In genomic region chr5:73446631-73447233, GRCh38 we compare ENCODE assay signal across 8 cellular contexts. TPM values are rescaled to one million over a fixed set of nuclear protein-coding genes. Genes with fewer than 3 reads are reported as not detected.
DNase-seq lines count a peak whose midpoint lies in the region; ATAC-seq, FAIRE-seq and TF ChIP-seq lines count a peak whose summit lies in the region.

No MANE protein-coding gene starts in this region.

- peaks cover 5 to 41% of the 10 kb centered on the region in 2 experiments; a peak in 3 of 5 replicates for H3K4me1 ChIP-seq in K562 (replicated peaks in 1 of 2; ENCODE audit: control insufficient read depth in 2 of 2, insufficient read depth in 2 of 2, low read length in 2 of 2)
- peaks cover 0 to 33% (median 28%) of the 10 kb centered on the region in 4 donors for H3K4me1 ChIP-seq in sigmoid colon

- WGBS in K562 (ENCODE audit: insufficient coverage, low coverage, missing lambda C conversion rate), result 1% methylated on average over 65 of the region's 66 CpGs
- WGBS in sigmoid colon, 2 donors, result 2 to 4% methylated on average over 66 of the region's 66 CpGs

- peak; percentile 57 for DNase-seq in COLO668 (lab: John Stamatoyannopoulos, UW; ENCODE audit: unreplicated experiment)
- DNase-seq in K562 (ENCODE audit: extremely low read depth in 1 of 4, low spot score in 3 of 4), result peak in 1 of 4 experiments; percentile 25
- DNase-seq in naive B cell, result no peak
- DNase-seq in GDM1 (lab: John Stamatoyannopoulos, UW), result no peak
- no peak for DNase-seq in sigmoid colon
- DNase-seq in activated effector memory CD4-positive, alpha-beta T cell treated with anti-CD3 and anti-CD28 coated beads, Interleukin-2, amount 50 U/mL, for 16 hours, result no peak

- H3K9me3 Mint-ChIP-seq in IgD-negative memory B cell (peaks cover 0 to 14% (median 4%) of the 10 kb centered on the region in 3 donors), naive B cell (peaks cover 0 to 54% (median 26%) of the 10 kb centered on the region in 7 donors)

- peak overlapping the region; percentile 23 for H3K4me3 ChIP-seq in K562
- no peak overlapping the region for H3K4me3 ChIP-seq in sigmoid colon

- H4K20me1 ChIP-seq in K562 (replicated peaks; ENCODE audit: control insufficient read depth, insufficient read depth, low read length), result peaks cover 8% of the 10 kb centered on the region; the same call in 1 of the 2 replicates

- CTCF ChIA-PET in K562 (lab: Yijun Ruan, JAX; ENCODE audit: low intra/inter-chr PET ratio), result no interaction called here

- H3K79me2 ChIP-seq in K562 (ENCODE audit: control insufficient read depth, insufficient read depth, low read length), result no peaks in the 10 kb centered on the region

- ATAC-seq in K562 (0 out of 3 replicates have a peak, but pooled peaks have one; percentile 3), naive B cell (ENCODE audit: low read depth in 2 of 2) (no peak), HG02763 (IDR thresholded peaks at IDR 0.05; ENCODE audit: unreplicated experiment) (no peak)

- H3K27me3 ChIP-seq in K562 (ENCODE audit: control insufficient read depth in 2 of 2, insufficient read depth in 2 of 2, low read length in 2 of 2) (peaks cover 52 to 63% of the 10 kb centered on the region in 2 experiments), sigmoid colon (peaks cover 74 to 95% (median 89%) of the 10 kb centered on the region in 3 donors)

- H3K4me1 Mint-ChIP-seq in IgD-negative memory B cell (peaks cover 8 to 35% (median 8%) of the 10 kb centered on the region in 3 donors), naive B cell (peaks cover 11 to 19% (median 17%) of the 10 kb centered on the region in 3 donors)

- H2AFZ ChIP-seq in K562 (ENCODE audit: low read depth, low read length), result peak overlapping the region; percentile 83

- H3K27ac ChIP-seq in K562 (ENCODE audit: extremely low read depth, low read depth, low read length) (no peak overlapping the region; the same call in 2 of the 3 replicates), sigmoid colon (peak overlapping the region in 1 of 4 donors; percentile 82)

- intact Hi-C loops in K562 (cut with micrococcal nuclease), result no loop called here
- intact Hi-C loops in sigmoid colon (cut with DNase I), result loop anchor here (10.0 kb wide), 1 partner anchor 72 kb away; no protein-coding TSS in a partner anchor

- no peak for TF ChIP-seq RAD21 in K562 (CRISPR knock-in tag; conservative IDR thresholded peaks at IDR 0.05 in 1 of 2, IDR thresholded peaks at IDR 0.05 in 1 of 2)

- in situ Hi-C loops in K562 (cut with MboI), result no loop called here

- no peaks in the 10 kb centered on the region for H3K36me3 Mint-ChIP-seq in IgD-negative memory B cell
- peaks cover 7 to 8% of the 10 kb centered on the region in 2 donors for H3K36me3 Mint-ChIP-seq in naive B cell

- no peak for FAIRE-seq in K562 (lab: Jason Lieb, UNC)

- TF ChIP-seq CTCF in K562 (IDR thresholded peaks at IDR 0.05 in 2 of 3, conservative IDR thresholded peaks at IDR 0.05 in 1 of 3; ENCODE audit: insufficient read depth in 2 of 3, low read depth in 1 of 3, low read length in 3 of 3) (no peak), sigmoid colon (IDR thresholded peaks at IDR 0.05) (no peak)

- TF ChIP-seq EP300 in K562 (IDR thresholded peaks at IDR 0.05; ENCODE audit: low read length) (no peak), sigmoid colon (IDR thresholded peaks at IDR 0.05) (no peak)

- no TSS peak for BruUV-seq in K562 (replicated peaks; lab: Mats Ljungman, UMichigan)

- H3K27ac Mint-ChIP-seq in IgD-negative memory B cell (peak overlapping the region; percentile 32 to 83 (median 69)), naive B cell (peak overlapping the region in 3 of 6 donors; percentile 45 to 90 (median 59))

- H3K4me2 ChIP-seq in K562 (ENCODE audit: insufficient read depth, low read length), result peak overlapping the region; percentile 64

- H3K4me3 Mint-ChIP-seq in IgD-negative memory B cell (peak overlapping the region; percentile 58 to 88 (median 74)), naive B cell (peak overlapping the region; percentile 66 to 91 (median 80))

- H3K36me3 ChIP-seq in K562 (ENCODE audit: control insufficient read depth, insufficient read depth, low read length), result no peaks in the 10 kb centered on the region
- no peaks in the 10 kb centered on the region for H3K36me3 ChIP-seq in sigmoid colon

- peak overlapping the region in 1 of 2 experiments; percentile 61; a peak in 1 of 4 replicates for H3K9ac ChIP-seq in K562 (ENCODE audit: insufficient read depth in 1 of 2, low read depth in 2 of 2, low read length in 2 of 2)

- no peaks in the 10 kb centered on the region for H3K9me1 ChIP-seq in K562 (ENCODE audit: control insufficient read depth, insufficient read depth, low read length)

- no peak for TF ChIP-seq POLR2A in K562 (conservative IDR thresholded peaks at IDR 0.05)
- TF ChIP-seq POLR2A in sigmoid colon (IDR thresholded peaks at IDR 0.05), result no peak

- POLR2A ChIA-PET in K562 (lab: Yijun Ruan, JAX), result no interaction called here

- H3K27me3 Mint-ChIP-seq in IgD-negative memory B cell (peaks cover 61% of the 10 kb centered on the region), naive B cell (peaks cover 47 to 69% (median 58%) of the 10 kb centered on the region in 3 donors)

- H3K9me3 ChIP-seq in K562 (replicated peaks; ENCODE audit: control insufficient read depth, insufficient read depth, low read depth, low read length), result no peaks in the 10 kb centered on the region
- no peaks in the 10 kb centered on the region for H3K9me3 ChIP-seq in sigmoid colon

TF ChIP-seq in K562, 482 proteins besides CTCF, POLR2A, EP300 and RAD21:
- TF ChIP-seq EZH2 (IDR thresholded peaks at IDR 0.05; ENCODE audit: borderline replicate concordance, low read depth, low read length) (peak; percentile 97; the same call in 1 of the 2 replicates), GABPB1 (CRISPR knock-in tag; IDR thresholded peaks at IDR 0.05) (no peak), KDM5B (IDR thresholded peaks at IDR 0.05; ENCODE audit: insufficient replicate concordance, low read depth, low read length) (peak; percentile 28), E2F6 (IDR thresholded peaks at IDR 0.05; ENCODE audit: borderline replicate concordance in 1 of 2, extremely low read depth in 1 of 2, insufficient read depth in 1 of 2, insufficient read length in 1 of 2, low read depth in 1 of 2, low read length in 1 of 2, poor library complexity in 1 of 2, severe bottlenecking in 1 of 2) (peak in 1 of 2 experiments; percentile 72)
TF ChIP-seq in K562: peak in this region for 3.

RNA-seq across cellular contexts. Expression of gene FOXD1, which starts 1.8 kb away (rescaled TPM):
- not detected for polyA plus RNA-seq in IgD-negative memory B cell
- total RNA-seq in K562 (2011; cell fraction: chromatin; rRNA removed; ENCODE audit: low replicate concordance), result not detected in 2 replicates
- total RNA-seq in K562 (2011; cell fraction: nucleolus; rRNA removed), result 0.17 and 0.26 TPM in 2 replicates
- total RNA-seq in K562 (2011; cell fraction: nucleoplasm; rRNA removed), result 0.23 and 0.81 TPM in 2 replicates
- 0.33 TPM in 1 of 2 replicates, not detected in the other for total RNA-seq in K562 (2014; rRNA removed)
- 0.07 TPM in 1 of 2 replicates, not detected in the other for total RNA-seq in K562 (2014; rRNA removed; fragmentation: Illumina TruSeq; extraction: Trizol)
- not detected in 2 replicates for total RNA-seq in K562 (2015; rRNA removed; fragmentation: Illumina TruSeq; extraction: Trizol)
- total RNA-seq in K562 (2021), result 0.22 and 0.40 TPM in 2 replicates
- polyA plus RNA-seq in K562 (2011; rRNA removed), result 0.03 TPM in 2 replicates
- polyA plus RNA-seq in K562 (2011; cell fraction: cytosol; rRNA removed), result 0.04 and 0.06 TPM in 2 replicates
- 0.06 and 0.18 TPM in 2 replicates for polyA plus RNA-seq in K562 (2011; cell fraction: nucleus; rRNA removed)
- polyA plus RNA-seq in K562 (2012), result 0.07 and 0.09 TPM in 2 replicates
- polyA plus RNA-seq in K562 (2014; fragmentation: Illumina TruSeq; extraction: Trizol), result 0.06 and 0.10 TPM in 2 replicates
- not detected for polyA plus RNA-seq in K562 (2014; fragmentation: Nextera tagmentation; extraction: Ambion mirVana)
- polyA plus RNA-seq in K562 (2014; rRNA removed), result 0.20 TPM in 1 of 2 replicates, not detected in the other
- polyA minus RNA-seq in K562 (2011; rRNA and poly(A)+ RNA removed), result not detected in 2 replicates
- not detected in 2 replicates for polyA minus RNA-seq in K562 (2011; cell fraction: cytosol; rRNA and poly(A)+ RNA removed)
- polyA minus RNA-seq in K562 (2011; cell fraction: nucleus; rRNA and poly(A)+ RNA removed), result 0.13 TPM in 1 of 2 replicates, not detected in the other
- polyA plus RNA-seq in naive B cell (ENCODE audit: low read depth in 6 of 6), result not detected
- under 1 TPM in 2 of 4 donors, not detected in 2; 0.36 to 0.49 TPM for total RNA-seq in sigmoid colon
- under 1 TPM in 1 of 3 donors, not detected in 2; 0.09 TPM for polyA plus RNA-seq in sigmoid colon

RNA-seq across cellular contexts. Expression of gene BTF3, which starts 51.5 kb away (rescaled TPM):
- polyA plus RNA-seq in IgD-negative memory B cell, result 735 TPM
- 52.4 and 105 TPM in 2 replicates for total RNA-seq in K562 (2011; cell fraction: chromatin; rRNA removed; ENCODE audit: low replicate concordance)
- total RNA-seq in K562 (2011; cell fraction: nucleolus; rRNA removed), result 77.4 and 82.7 TPM in 2 replicates
- 133 and 210 TPM in 2 replicates for total RNA-seq in K562 (2011; cell fraction: nucleoplasm; rRNA removed)
- total RNA-seq in K562 (2014; rRNA removed), result 500 and 534 TPM in 2 replicates
- total RNA-seq in K562 (2014; rRNA removed; fragmentation: Illumina TruSeq; extraction: Trizol), result 775 and 842 TPM in 2 replicates
- total RNA-seq in K562 (2015; rRNA removed; fragmentation: Illumina TruSeq; extraction: Trizol), result 754 and 814 TPM in 2 replicates
- total RNA-seq in K562 (2021), result 808 and 883 TPM in 2 replicates
- 761 and 848 TPM in 2 replicates for polyA plus RNA-seq in K562 (2011; rRNA removed)
- polyA plus RNA-seq in K562 (2011; cell fraction: cytosol; rRNA removed), result 199 and 413 TPM in 2 replicates
- 206 and 312 TPM in 2 replicates for polyA plus RNA-seq in K562 (2011; cell fraction: nucleus; rRNA removed)
- 1,014 and 1,078 TPM in 2 replicates for polyA plus RNA-seq in K562 (2012)
- 1,456 and 1,637 TPM in 2 replicates for polyA plus RNA-seq in K562 (2014; fragmentation: Illumina TruSeq; extraction: Trizol)
- 1,000 to 10,000 TPM; 1,000 to 1,004 TPM for polyA plus RNA-seq in K562 (2014; fragmentation: Nextera tagmentation; extraction: Ambion mirVana)
- 860 and 925 TPM in 2 replicates for polyA plus RNA-seq in K562 (2014; rRNA removed)
- 882 and 931 TPM in 2 replicates for polyA minus RNA-seq in K562 (2011; rRNA and poly(A)+ RNA removed)
- 300 and 339 TPM in 2 replicates for polyA minus RNA-seq in K562 (2011; cell fraction: cytosol; rRNA and poly(A)+ RNA removed)
- 52.6 and 126 TPM in 2 replicates for polyA minus RNA-seq in K562 (2011; cell fraction: nucleus; rRNA and poly(A)+ RNA removed)
- 100 to 1,000 TPM; 610 to 801 (median 671) TPM for polyA plus RNA-seq in naive B cell (ENCODE audit: low read depth in 6 of 6)
- 100 to 1,000 TPM; 490 to 780 (median 726) TPM for total RNA-seq in sigmoid colon
- 1,000 to 10,000 TPM in 1 of 3 donors, 100 to 1,000 TPM in 2; 706 to 1,119 (median 968) TPM for polyA plus RNA-seq in sigmoid colon
